In the genomic region with DNA sequence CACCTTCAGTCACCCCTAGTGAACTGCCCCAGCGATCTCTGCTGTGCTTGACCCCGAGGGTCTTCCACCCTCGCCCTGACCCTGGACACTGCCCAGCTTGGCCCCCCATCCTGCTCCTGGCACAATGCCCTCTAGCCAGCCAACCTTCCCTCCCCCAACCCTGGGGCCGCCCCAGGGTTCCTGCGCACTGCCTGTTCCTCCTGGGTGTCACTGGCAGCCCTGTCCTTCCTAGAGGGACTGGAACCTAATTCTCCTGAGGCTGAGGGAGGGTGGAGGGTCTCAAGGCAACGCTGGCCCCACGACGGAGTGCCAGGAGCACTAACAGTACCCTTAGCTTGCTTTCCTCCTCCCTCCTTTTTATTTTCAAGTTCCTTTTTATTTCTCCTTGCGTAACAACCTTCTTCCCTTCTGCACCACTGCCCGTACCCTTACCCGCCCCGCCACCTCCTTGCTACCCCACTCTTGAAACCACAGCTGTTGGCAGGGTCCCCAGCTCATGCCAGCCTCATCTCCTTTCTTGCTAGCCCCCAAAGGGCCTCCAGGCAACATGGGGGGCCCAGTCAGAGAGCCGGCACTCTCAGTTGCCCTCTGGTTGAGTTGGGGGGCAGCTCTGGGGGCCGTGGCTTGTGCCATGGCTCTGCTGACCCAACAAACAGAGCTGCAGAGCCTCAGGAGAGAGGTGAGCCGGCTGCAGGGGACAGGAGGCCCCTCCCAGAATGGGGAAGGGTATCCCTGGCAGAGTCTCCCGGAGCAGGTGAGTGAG, we compare ENCODE assay signal across 8 cellular contexts. TPM values are rescaled to one million over a fixed set of nuclear protein-coding genes. Genes with fewer than 3 reads are reported as not detected.
A peak's percentile ranks its signal among the peaks of the same experiment; 100 is the strongest.
DNase-seq lines count a peak whose midpoint lies in the region; ATAC-seq and FAIRE-seq lines count a peak whose summit lies in the region.

A gene with protein sequence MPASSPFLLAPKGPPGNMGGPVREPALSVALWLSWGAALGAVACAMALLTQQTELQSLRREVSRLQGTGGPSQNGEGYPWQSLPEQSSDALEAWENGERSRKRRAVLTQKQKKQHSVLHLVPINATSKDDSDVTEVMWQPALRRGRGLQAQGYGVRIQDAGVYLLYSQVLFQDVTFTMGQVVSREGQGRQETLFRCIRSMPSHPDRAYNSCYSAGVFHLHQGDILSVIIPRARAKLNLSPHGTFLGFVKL (plus strand): TSS at position 207 of the 763 bp plus-strand sequence. CDS start 290 bp downstream, at position 497.

- H3K4me1 ChIP-seq in stomach smooth muscle (ENCODE audit: control insufficient read depth, insufficient read depth, low read length) = peaks cover 59% of the 10 kb centered on the region

- peaks cover 8% of the 10 kb centered on the region in 2 donors for H3K36me3 Mint-ChIP-seq in activated naive CD4-positive, alpha-beta T cell treated with anti-CD3 and anti-CD28 coated beads, Interleukin-2, amount 50 U/mL, for 72 hours

- no peak for ATAC-seq in activated naive CD4-positive, alpha-beta T cell treated with anti-CD3 and anti-CD28 coated beads, Interleukin-2, amount 50 U/mL, for 72 hours
- ATAC-seq in HG03565 (IDR thresholded peaks at IDR 0.05; ENCODE audit: unreplicated experiment) = no peak

- H3K9me3 Mint-ChIP-seq in activated naive CD4-positive, alpha-beta T cell treated with anti-CD3 and anti-CD28 coated beads, Interleukin-2, amount 50 U/mL, for 72 hours = no peaks in the 10 kb centered on the region

- FAIRE-seq in urothelium cell line (lab: Jason Lieb, UNC) (no peak), HTR-8/SVneo (lab: Jason Lieb, UNC) (no peak)

- peak within 1 kb of the TSS; percentile 99 for H3K27ac ChIP-seq in stomach smooth muscle (ENCODE audit: low read length)

- peak within 1 kb of the TSS; percentile 44 to 88 for H3K4me3 ChIP-seq in stomach smooth muscle (ENCODE audit: low read length in 2 of 2)

- H3K9ac ChIP-seq in stomach smooth muscle (ENCODE audit: low read length in 2 of 2) = peak within 1 kb of the TSS; percentile 81 to 86

- no peaks in the 10 kb centered on the region for H3K9me3 ChIP-seq in stomach smooth muscle (ENCODE audit: control insufficient read depth in 2 of 2, low read length in 2 of 2)

- DNase-seq in DMS79 treated with DMSO at 0.1 percent for 48 hours (lab: John Stamatoyannopoulos, UW) (peak; percentile 43), DMS79 (lab: John Stamatoyannopoulos, UW) (no peak), islet precursor cell (peak; percentile 49), urothelium cell line (ENCODE audit: low spot score) (no peak), HTR-8/SVneo (ENCODE audit: insufficient read length, low spot score) (no peak)
- no peak for DNase-seq in activated naive CD4-positive, alpha-beta T cell treated with anti-CD3 and anti-CD28 coated beads, Interleukin-2, amount 50 U/mL, for 72 hours (ENCODE audit: low spot score in 2 of 2)

- H3K36me3 ChIP-seq in stomach smooth muscle (ENCODE audit: control insufficient read depth in 2 of 2, insufficient read depth in 2 of 2, low read length in 2 of 2) = peaks cover under 1 to 4% of the 10 kb centered on the region in 2 donors

- H3K27ac Mint-ChIP-seq in activated naive CD4-positive, alpha-beta T cell treated with anti-CD3 and anti-CD28 coated beads, Interleukin-2, amount 50 U/mL, for 72 hours = peak within 1 kb of the TSS; percentile 74 to 75

- no peaks in the 10 kb centered on the region for H3K27me3 ChIP-seq in stomach smooth muscle (ENCODE audit: control insufficient read depth in 1 of 2, insufficient read depth in 2 of 2, low read length in 2 of 2)

RNA-seq across cellular contexts. Expression of the gene that starts here (rescaled TPM):
- 1 to 10 TPM; 4.6 to 6.0 TPM for total RNA-seq in activated naive CD4-positive, alpha-beta T cell treated with anti-CD3 and anti-CD28 coated beads, Interleukin-2, amount 50 U/mL, for 72 hours

Comparison
In these comparisons a context has a peak if more than half of its experiments do, and no peak if none do; other contexts are left out.
1. DNase-seq: peak in DMS79 treated with DMSO at 0.1 percent for 48 hours (single experiment) and islet precursor cell (single experiment); none in DMS79 (single experiment), activated naive CD4-positive, alpha-beta T cell treated with anti-CD3 and anti-CD28 coated beads, Interleukin-2, amount 50 U/mL, for 72 hours (0 of 2), urothelium cell line (single experiment) and HTR-8/SVneo (single experiment).